1 cellular context compared by ENCODE assay signal in the genomic region with DNA sequence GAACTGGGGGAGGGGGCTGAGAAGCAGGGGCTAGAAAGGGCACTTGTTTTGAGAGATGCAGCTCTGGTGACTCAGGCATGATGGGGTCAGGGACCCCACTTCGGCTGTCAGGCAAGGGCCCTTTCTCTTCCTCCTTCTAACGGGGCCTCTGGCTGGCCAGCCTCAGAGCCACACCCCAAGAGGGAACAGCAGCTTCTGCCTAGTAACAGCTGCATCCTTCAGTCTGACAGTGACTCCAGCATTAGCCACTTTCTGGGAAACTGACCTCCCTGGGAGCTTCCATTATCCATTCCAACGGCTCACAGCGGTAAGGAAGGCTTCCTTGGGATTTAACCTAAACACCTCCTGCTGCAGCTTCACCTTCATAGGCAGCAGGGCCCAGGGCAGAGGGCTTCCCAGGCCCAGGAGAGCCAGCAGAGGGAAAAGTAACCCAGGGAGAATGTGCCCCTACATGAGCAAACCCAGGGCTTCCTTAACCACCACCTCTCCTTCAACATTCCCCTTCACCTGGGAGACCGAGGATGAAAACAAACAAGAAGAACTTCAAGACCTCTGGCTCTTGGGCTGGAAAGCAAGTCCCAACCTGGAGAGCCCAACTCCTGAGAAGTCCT.
TF ChIP-seq lines count a peak whose summit lies in the region.

No MANE protein-coding gene starts in this region.

TF ChIP-seq in HEK293, 187 proteins besides CTCF, POLR2A, EP300 and RAD21 (continued from another document):
- TF ChIP-seq, protein P1, sequence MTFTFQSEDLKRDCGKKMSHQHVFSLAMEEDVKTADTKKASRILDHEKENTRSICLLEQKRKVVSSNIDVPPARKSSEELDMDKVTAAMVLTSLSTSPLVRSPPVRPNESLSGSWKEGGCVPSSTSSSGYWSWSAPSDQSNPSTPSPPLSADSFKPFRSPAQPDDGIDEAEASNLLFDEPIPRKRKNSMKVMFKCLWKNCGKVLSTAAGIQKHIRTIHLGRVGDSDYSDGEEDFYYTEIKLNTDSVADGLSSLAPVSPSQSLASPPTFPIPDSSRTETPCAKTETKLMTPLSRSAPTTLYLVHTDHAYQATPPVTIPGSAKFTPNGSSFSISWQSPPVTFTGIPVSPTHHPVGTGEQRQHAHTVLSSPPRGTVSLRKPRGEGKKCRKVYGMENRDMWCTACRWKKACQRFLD (tag by site-specific recombination; IDR thresholded peaks at IDR 0.05), result no peak
